Comparison of ENCODE assay signal across 16 cellular contexts in genomic region chr15:100910556-100910955, GRCh38. TPM values are rescaled to one million over a fixed set of nuclear protein-coding genes. Genes with fewer than 3 reads are reported as not detected.
"Had no signal": no experiment of that assay in that cellular context is flagged by ENCODE, and none has a peak within 500 bp of the region (broad histone marks: within the 10 kb centered on the region; RNA-seq: fewer than 3 reads in every experiment).

No MANE protein-coding gene starts in this region.

- ATAC-seq: body of pancreas, mucosa of descending colon had no signal

- H3K4me1 Mint-ChIP-seq: memory B cell, naive B cell had no signal

- H3K4me3 Mint-ChIP-seq: activated T-helper 1 cell treated with anti-CD3 and anti-CD28 coated beads, Interleukin-12 subunit alpha, Interleukin-12 subunit beta, Interleukin-2, Interleukin-4 antibody, amounts not matched to agents 30 ng/mL and 10 ng/mL and 1 ng/mL, durations not matched to agents 14 hours and 24 hours and 36 hours; memory B cell; T-helper 1 cell treated with Interleukin-12 subunit alpha and Interleukin-12 subunit beta and Interleukin-4 antibody, amounts not matched to agents 30 μg/mL and 1 μg/mL, for 36 hours had no signal

- H3K9me3 Mint-ChIP-seq: activated T-helper 1 cell treated with anti-CD3 and anti-CD28 coated beads, Interleukin-12 subunit alpha, Interleukin-12 subunit beta, Interleukin-2, Interleukin-4 antibody, amounts not matched to agents 30 ng/mL and 10 ng/mL and 1 ng/mL, durations not matched to agents 14 hours and 24 hours and 36 hours; T-helper 1 cell treated with Interleukin-12 subunit alpha and Interleukin-12 subunit beta and Interleukin-4 antibody, amounts not matched to agents 30 μg/mL and 1 μg/mL, for 36 hours had no signal

- H3K27ac Mint-ChIP-seq: activated T-helper 1 cell treated with anti-CD3 and anti-CD28 coated beads, Interleukin-12 subunit alpha, Interleukin-12 subunit beta, Interleukin-2, Interleukin-4 antibody, amounts not matched to agents 30 ng/mL and 10 ng/mL and 1 ng/mL, durations not matched to agents 14 hours and 24 hours and 36 hours; memory B cell; T-helper 1 cell treated with Interleukin-12 subunit alpha and Interleukin-12 subunit beta and Interleukin-4 antibody, amounts not matched to agents 30 μg/mL and 1 μg/mL, for 36 hours had no signal

- DNase-seq: activated CD4-positive, alpha-beta T cell treated with anti-CD3 and anti-CD28 coated beads, Interleukin-2, amount 50 U/mL, for 48 hours; activated naive CD4-positive, alpha-beta T cell; body of pancreas; dorsolateral prefrontal cortex; foreskin fibroblast; mucosa of descending colon; naive B cell; stimulated activated CD4-positive, alpha-beta T cell treated with anti-CD3 and anti-CD28 coated beads, Interleukin-1b, Interleukin-23, amount 100 ng/mL, for 48 hours; stimulated activated CD8-positive, alpha-beta memory T cell treated with anti-CD3 and anti-CD28 coated beads, Interleukin-4, amount 100 ng/mL, for 48 hours; stimulated activated naive CD4-positive, alpha-beta T cell treated with Interleukin-2 at 50 U/mL for 16 hours; substantia nigra; uterus; WERI-Rb-1 had no signal

RNA-seq across cellular contexts. Expression of gene ALDH1A3, which starts 30.9 kb away (rescaled TPM):
- total RNA-seq: activated T-helper 1 cell treated with anti-CD3 and anti-CD28 coated beads, Interleukin-12 subunit alpha, Interleukin-12 subunit beta, Interleukin-2, Interleukin-4 antibody, amounts not matched to agents 30 ng/mL and 10 ng/mL and 1 ng/mL, durations not matched to agents 14 hours and 24 hours and 36 hours had no signal
